In genomic region chr2:96869824-96870630, GRCh38 we compare ENCODE assay signal across 1 cellular context.
TF ChIP-seq lines count a peak whose summit lies in the region.

Gene SEMA4C, minus strand, starts transcription at chr2:96870080. Its CDS starts 2,194 bp downstream, at chr2:96867886.

TF ChIP-seq in K562, 482 proteins besides CTCF, POLR2A, EP300 and RAD21 (continued from another document and continues in another):
- TF ChIP-seq SPI1 (IDR thresholded peaks at IDR 0.05; ENCODE audit: borderline replicate concordance, low read depth, low read length) (no peak), ARID3A (IDR thresholded peaks at IDR 0.05; ENCODE audit: borderline replicate concordance, low read depth, low read length) (no peak), NCOA4 (IDR thresholded peaks at IDR 0.05; ENCODE audit: partially characterized antibody) (no peak), STAG1 (CRISPR knock-in tag; IDR thresholded peaks at IDR 0.05; ENCODE audit: borderline replicate concordance) (no peak), SMAD4 (CRISPR knock-in tag; conservative IDR thresholded peaks at IDR 0.05) (peak; percentile 57; the same call in 1 of the 2 replicates), ZNF184 (CRISPR knock-in tag; IDR thresholded peaks at IDR 0.05) (no peak), E2F3 (CRISPR knock-in tag; IDR thresholded peaks at IDR 0.05) (no peak), RBM39 (optimal IDR thresholded peaks at IDR 0.05; ENCODE audit: low read depth, low read length) (no peak), HMGN3 (IDR thresholded peaks at IDR 0.05; ENCODE audit: borderline replicate concordance, extremely low read depth, insufficient read length, low read depth, low read length) (no peak), BRF1 (IDR thresholded peaks at IDR 0.05; ENCODE audit: borderline replicate concordance, extremely low read depth, insufficient read length) (no peak), L3MBTL2 (IDR thresholded peaks at IDR 0.05) (no peak; the same call in 1 of the 2 replicates), ZBTB11 (CRISPR knock-in tag; IDR thresholded peaks at IDR 0.05) (peak in 1 of 3 experiments; percentile 14; a peak in 1 of 6 replicates), SIN3A (IDR thresholded peaks at IDR 0.05; ENCODE audit: borderline replicate concordance in 2 of 2, control insufficient read depth in 1 of 2, low read depth in 2 of 2, low read length in 2 of 2) (peak in 1 of 2 experiments; percentile 52; a peak in 1 of 4 replicates), NRF1 (conservative IDR thresholded peaks at IDR 0.05 in 1 of 2, IDR thresholded peaks at IDR 0.05 in 1 of 2) (peak; percentile 34 to 51; a peak in 2 of 4 replicates), ATF1 (CRISPR knock-in tag; IDR thresholded peaks at IDR 0.05) (no peak), ATF1 (tag; IDR thresholded peaks at IDR 0.05) (peak; percentile 82), HES1 (IDR thresholded peaks at IDR 0.05; ENCODE audit: low read depth) (no peak), ZNF395 (CRISPR knock-in tag; IDR thresholded peaks at IDR 0.05) (0 out of 2 replicates have a peak, but pooled peaks have one; percentile 39), ZNF408 (CRISPR knock-in tag; IDR thresholded peaks at IDR 0.05; ENCODE audit: low read depth) (no peak), RBM15 (IDR thresholded peaks at IDR 0.05; ENCODE audit: insufficient read depth, low read length) (no peak), POLR2B (IDR thresholded peaks at IDR 0.05; ENCODE audit: low read depth, partially characterized antibody) (no peak), ZNF699 (CRISPR knock-in tag; IDR thresholded peaks at IDR 0.05; ENCODE audit: insufficient replicate concordance) (no peak), KDM1A (IDR thresholded peaks at IDR 0.05) (no peak), CREB1 (IDR thresholded peaks at IDR 0.05) (peak; percentile 58; the same call in 1 of the 2 replicates), CREB1 (CRISPR knock-in tag; IDR thresholded peaks at IDR 0.05) (peak; percentile 57), ADNP (tag; IDR thresholded peaks at IDR 0.05) (no peak), PHF21A (IDR thresholded peaks at IDR 0.05; ENCODE audit: borderline replicate concordance, low read depth) (no peak), RBBP5 (IDR thresholded peaks at IDR 0.05; ENCODE audit: borderline replicate concordance, insufficient read depth, low read length, poor library complexity, severe bottlenecking) (peak; percentile 10), RBFOX2 (IDR thresholded peaks at IDR 0.05; ENCODE audit: low read depth, low read length) (peak; percentile 74), CEBPG (CRISPR knock-in tag; IDR thresholded peaks at IDR 0.05) (no peak), CEBPG (tag; conservative IDR thresholded peaks at IDR 0.05 in 1 of 2, IDR thresholded peaks at IDR 0.05 in 1 of 2) (no peak), MIER1 (IDR thresholded peaks at IDR 0.05; ENCODE audit: low read depth) (no peak), EP400 (IDR thresholded peaks at IDR 0.05) (no peak), RB1 (IDR thresholded peaks at IDR 0.05; ENCODE audit: low read depth) (peak; percentile 69), POLR2AphosphoS2 (IDR thresholded peaks at IDR 0.05; ENCODE audit: low read length) (no peak), HMGXB4 (CRISPR knock-in tag; IDR thresholded peaks at IDR 0.05) (no peak), DNMT1 (IDR thresholded peaks at IDR 0.05) (no peak), ELF4 (CRISPR knock-in tag; IDR thresholded peaks at IDR 0.05) (no peak), ZNF140 (CRISPR knock-in tag; IDR thresholded peaks at IDR 0.05) (no peak), ZBTB12 (CRISPR knock-in tag; IDR thresholded peaks at IDR 0.05) (peak; percentile 83), LCOR (CRISPR knock-in tag; IDR thresholded peaks at IDR 0.05) (no peak), CREBBP (IDR thresholded peaks at IDR 0.05; ENCODE audit: low read depth, low read length) (no peak), SMAD2 (IDR thresholded peaks at IDR 0.05; ENCODE audit: low read depth, low read length) (no peak), MAFG (tag; conservative IDR thresholded peaks at IDR 0.05) (no peak), ZZZ3 (IDR thresholded peaks at IDR 0.05) (no peak), TEAD2 (tag; IDR thresholded peaks at IDR 0.05) (no peak), ZNF318 (IDR thresholded peaks at IDR 0.05; ENCODE audit: borderline replicate concordance in 1 of 2, low read depth in 1 of 2) (no peak), MECOM (CRISPR knock-in tag; IDR thresholded peaks at IDR 0.05) (no peak), POLR3A (IDR thresholded peaks at IDR 0.05; ENCODE audit: borderline replicate concordance, extremely low read depth, insufficient read depth, insufficient read length) (no peak), HMBOX1 (IDR thresholded peaks at IDR 0.05) (no peak)
